Comparison of ENCODE assay signal across 1 cellular context in genomic region chr14:24146622-24146977, GRCh38.
TF ChIP-seq lines count a peak whose summit lies in the region.

No MANE protein-coding gene starts in this region.

TF ChIP-seq in HepG2, 621 proteins besides CTCF, POLR2A, EP300 and RAD21 (continued from another document and continues in another):
- no peak for TF ChIP-seq PBX3 (CRISPR knock-in tag; IDR thresholded peaks at IDR 0.05; ENCODE audit: borderline replicate concordance)
- peak; percentile 72; the same call in 1 of the 2 replicates for TF ChIP-seq ZSCAN25 (CRISPR knock-in tag; IDR thresholded peaks at IDR 0.05)
- no peak for TF ChIP-seq ZNF773 (CRISPR knock-in tag; IDR thresholded peaks at IDR 0.05; ENCODE audit: borderline replicate concordance)
- TF ChIP-seq EZH2 (conservative IDR thresholded peaks at IDR 0.05; ENCODE audit: low read depth, low read length): no peak
- TF ChIP-seq CCDC6 (CRISPR knock-in tag; IDR thresholded peaks at IDR 0.05): no peak
- no peak for TF ChIP-seq ZBTB14 (CRISPR knock-in tag; IDR thresholded peaks at IDR 0.05)
- TF ChIP-seq ZNF709 (CRISPR knock-in tag; IDR thresholded peaks at IDR 0.05): no peak
- TF ChIP-seq ZNF646 (CRISPR knock-in tag; IDR thresholded peaks at IDR 0.05): no peak
- TF ChIP-seq ATF2 (CRISPR knock-in tag; IDR thresholded peaks at IDR 0.05): no peak
- no peak for TF ChIP-seq ZNF20 (CRISPR knock-in tag; IDR thresholded peaks at IDR 0.05)
- TF ChIP-seq ZNF790 (CRISPR knock-in tag; IDR thresholded peaks at IDR 0.05; ENCODE audit: borderline replicate concordance): no peak
- no peak for TF ChIP-seq NBN (conservative IDR thresholded peaks at IDR 0.05)
- TF ChIP-seq RBFOX2 (IDR thresholded peaks at IDR 0.05; ENCODE audit: low read depth, low read length): no peak
- TF ChIP-seq SIX1 (CRISPR knock-in tag; IDR thresholded peaks at IDR 0.05; ENCODE audit: borderline replicate concordance): no peak
- TF ChIP-seq MTA1 (CRISPR knock-in tag; IDR thresholded peaks at IDR 0.05; ENCODE audit: borderline replicate concordance): peak; percentile 86; the same call in 1 of the 2 replicates
- TF ChIP-seq FIP1L1 (IDR thresholded peaks at IDR 0.05; ENCODE audit: borderline replicate concordance, insufficient read depth, low read depth, low read length): no peak
- TF ChIP-seq NCOR1 (IDR thresholded peaks at IDR 0.05; ENCODE audit: borderline replicate concordance, low read length): peak; percentile 82; the same call in 1 of the 2 replicates
- TF ChIP-seq SATB2 (CRISPR knock-in tag; IDR thresholded peaks at IDR 0.05): no peak
- TF ChIP-seq NONO (IDR thresholded peaks at IDR 0.05): no peak
- no peak for TF ChIP-seq NONO (CRISPR knock-in tag; conservative IDR thresholded peaks at IDR 0.05)
- TF ChIP-seq ZNF670 (CRISPR knock-in tag; IDR thresholded peaks at IDR 0.05; ENCODE audit: borderline replicate concordance): no peak
- no peak; the same call in 1 of the 2 replicates for TF ChIP-seq TFDP1 (CRISPR knock-in tag; IDR thresholded peaks at IDR 0.05; ENCODE audit: borderline replicate concordance)
- TF ChIP-seq ATF5 (CRISPR knock-in tag; IDR thresholded peaks at IDR 0.05; ENCODE audit: low read depth): no peak
- TF ChIP-seq TFDP2 (CRISPR knock-in tag; IDR thresholded peaks at IDR 0.05): no peak
- peak; percentile 64; the same call in 1 of the 2 replicates for TF ChIP-seq KDM6A (CRISPR knock-in tag; IDR thresholded peaks at IDR 0.05; ENCODE audit: low read depth)
- no peak for TF ChIP-seq ZNF713 (CRISPR knock-in tag; IDR thresholded peaks at IDR 0.05)
- TF ChIP-seq MAF1 (CRISPR knock-in tag; IDR thresholded peaks at IDR 0.05; ENCODE audit: borderline replicate concordance): no peak; the same call in 1 of the 2 replicates
- peak; percentile 85 for TF ChIP-seq ZNF441 (CRISPR knock-in tag; IDR thresholded peaks at IDR 0.05; ENCODE audit: borderline replicate concordance)
- no peak for TF ChIP-seq CC2D1A (CRISPR knock-in tag; IDR thresholded peaks at IDR 0.05)
- TF ChIP-seq ZNF382 (CRISPR knock-in tag; IDR thresholded peaks at IDR 0.05; ENCODE audit: borderline replicate concordance): no peak
- peak; percentile 54; the same call in 1 of the 2 replicates for TF ChIP-seq GATAD1 (CRISPR knock-in tag; IDR thresholded peaks at IDR 0.05)
- TF ChIP-seq ZNF30 (CRISPR knock-in tag; IDR thresholded peaks at IDR 0.05): no peak
- no peak for TF ChIP-seq ZNF75D (CRISPR knock-in tag; IDR thresholded peaks at IDR 0.05; ENCODE audit: borderline replicate concordance)
- no peak for TF ChIP-seq ZNF724P (CRISPR knock-in tag; IDR thresholded peaks at IDR 0.05; ENCODE audit: borderline replicate concordance)
- TF ChIP-seq ONECUT2 (CRISPR knock-in tag; IDR thresholded peaks at IDR 0.05): no peak
- TF ChIP-seq PATZ1 (CRISPR knock-in tag; IDR thresholded peaks at IDR 0.05): peak; percentile 99
- TF ChIP-seq MBD4 (IDR thresholded peaks at IDR 0.05; ENCODE audit: borderline replicate concordance, low read length): no peak
- TF ChIP-seq NAIF1 (CRISPR knock-in tag; IDR thresholded peaks at IDR 0.05; ENCODE audit: borderline replicate concordance): no peak
- no peak; the same call in 1 of the 2 replicates for TF ChIP-seq ARNTL (CRISPR knock-in tag; IDR thresholded peaks at IDR 0.05)
- peak; percentile 80 for TF ChIP-seq RBM39 (IDR thresholded peaks at IDR 0.05; ENCODE audit: low read depth, low read length, poor library complexity, severe bottlenecking)
- TF ChIP-seq ZNF589 (CRISPR knock-in tag; conservative IDR thresholded peaks at IDR 0.05): no peak
- TF ChIP-seq ZNF256 (CRISPR knock-in tag; conservative IDR thresholded peaks at IDR 0.05): no peak
- no peak for TF ChIP-seq ZNF280B (CRISPR knock-in tag; IDR thresholded peaks at IDR 0.05; ENCODE audit: borderline replicate concordance)
- TF ChIP-seq FUBP1 (CRISPR knock-in tag; IDR thresholded peaks at IDR 0.05; ENCODE audit: borderline replicate concordance): no peak
